9 cellular contexts compared by ENCODE assay signal in the genomic region with DNA sequence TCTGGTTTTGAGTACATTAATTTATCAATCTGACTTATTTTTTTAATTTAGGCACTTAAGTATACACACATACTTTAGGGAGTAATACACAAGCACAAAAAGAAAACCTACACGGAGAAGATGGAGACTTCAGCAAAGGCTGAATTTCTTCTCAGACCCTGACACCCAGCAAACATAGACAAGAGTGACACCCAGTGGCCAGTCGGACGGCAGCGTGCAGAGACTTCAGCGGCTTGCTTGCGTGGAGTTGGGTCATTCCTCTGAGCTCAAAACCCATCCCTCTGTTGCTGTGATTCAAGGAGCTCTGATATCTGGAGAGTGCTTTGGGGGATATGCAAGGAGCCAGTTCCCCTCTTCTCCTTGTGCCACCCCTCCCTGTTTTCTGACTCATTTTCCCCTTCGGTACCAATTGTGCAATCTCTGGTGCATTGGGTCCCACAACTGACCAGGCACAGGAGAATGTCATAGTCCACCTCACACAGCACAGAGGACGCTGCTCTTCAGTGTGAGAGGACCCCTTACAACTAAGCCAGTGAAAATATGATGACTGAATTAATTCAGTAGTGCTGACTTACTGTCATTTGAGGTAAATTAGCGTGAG. TPM values are rescaled to one million over a fixed set of nuclear protein-coding genes. Genes with fewer than 3 reads are reported as not detected.
A peak's percentile ranks its signal among the peaks of the same experiment; 100 is the strongest.
DNase-seq lines count a peak whose midpoint lies in the region; ATAC-seq, FAIRE-seq and TF ChIP-seq lines count a peak whose summit lies in the region.
"Had no signal": no experiment of that assay in that cellular context is flagged by ENCODE, and none has a peak within 500 bp of the region (broad histone marks: within the 10 kb centered on the region; RNA-seq: fewer than 3 reads in every experiment).

No MANE protein-coding gene starts in this region.

- CTCF ChIA-PET in CD8-positive, alpha-beta T cell (lab: Charles Lee), result interaction anchor here (0.6 to 7.0 kb wide), 30 partner anchors 9 to 881 kb away, joined by 3 to 264 read pairs (median 4); no protein-coding TSS in a partner anchor
- CTCF ChIA-PET in H1 (lab: Charles Lee; ENCODE audit: partially characterized antibody), result interaction anchor here (0.6 to 17.3 kb wide), 68 partner anchors 9 to 410 kb away, joined by 3 to 444 read pairs (median 5); a partner anchor contains a TSS

- no peak overlapping the region for H3K9ac ChIP-seq in H1 (replicated peaks in 1 of 4; ENCODE audit: extremely low read depth in 1 of 4, low read depth in 3 of 4, low read length in 3 of 4)

- no peaks in the 10 kb centered on the region for H3K9me3 ChIP-seq in CD8-positive, alpha-beta T cell (ENCODE audit: low read length)
- no peaks in the 10 kb centered on the region for H3K9me3 ChIP-seq in H1 (ENCODE audit: insufficient read depth in 2 of 2, low read depth in 1 of 2, low read length in 1 of 2)

- H3K79me1 ChIP-seq in H1 (ENCODE audit: low read depth, low read length), result 0 out of 2 replicates have a peak, but pooled peaks cover 2% of the 10 kb centered on the region

- peak; percentile 51 to 80 (median 60) for DNase-seq in CD8-positive, alpha-beta T cell
- DNase-seq in NOMO-1 treated with DMSO at 0.1 percent for 48 hours (lab: John Stamatoyannopoulos, UW; ENCODE audit: unreplicated experiment) (peak; percentile 76), H1 (ENCODE audit: low read depth in 1 of 2, low spot score in 2 of 2) (peak; percentile 41 to 80), middle frontal gyrus (ENCODE audit: extremely low spot score, low spot score) (peak; percentile 53)
- DNase-seq in activated CD8-positive, alpha-beta memory T cell treated with anti-CD3 and anti-CD28 coated beads for 4 hours (ENCODE audit: low read depth in 2 of 2), result peak; percentile 28 to 41
- DNase-seq in stimulated activated CD8-positive, alpha-beta memory T cell treated with anti-CD3 and anti-CD28 coated beads, Interleukin-7, amount 100 ng/mL, for 1 hour (ENCODE audit: low read depth in 2 of 2), result peak; percentile 25 to 38

- H2BK5ac ChIP-seq in H1 (ENCODE audit: low read depth, low read length), result no peak overlapping the region

- H3K27ac ChIP-seq in CD8-positive, alpha-beta T cell (ENCODE audit: low read depth, low read length), result no peak overlapping the region
- no peak overlapping the region for H3K27ac ChIP-seq in H1 (ENCODE audit: low read depth, low read length)

- no peak overlapping the region for H3K4ac ChIP-seq in H1 (replicated peaks; ENCODE audit: insufficient read length, low read depth, low read length)

- H4K8ac ChIP-seq in H1 (ENCODE audit: extremely low read depth, insufficient read depth, low read length), result no peak overlapping the region

- H3K36me3 Mint-ChIP-seq in CD8-positive, alpha-beta T cell, result no peaks in the 10 kb centered on the region
- H3K36me3 Mint-ChIP-seq: activated naive CD4-positive, alpha-beta T cell treated with anti-CD3 and anti-CD28 coated beads, Interleukin-2, amount 50 U/mL, for 24 hours had no signal

- 37% methylated on average over 9 of the region's 9 CpGs; no CpG with 5 or more reads in 1 of the 2 experiments for WGBS in H1 (ENCODE audit: extremely low coverage in 1 of 2, insufficient coverage in 1 of 2, insufficient read length in 1 of 2, insufficient replicate concordance in 2 of 2, low coverage in 1 of 2, low lambda C conversion rate in 2 of 2, missing lambda C conversion rate in 1 of 2), 2 experiments

- ATAC-seq in CD8-positive, alpha-beta T cell, result peak; percentile 52
- ATAC-seq in GM19452 (IDR thresholded peaks at IDR 0.05; ENCODE audit: unreplicated experiment) (peak; percentile 79), HG03565 (IDR thresholded peaks at IDR 0.05; ENCODE audit: unreplicated experiment) (peak; percentile 87)

- H3K36me3 ChIP-seq in CD8-positive, alpha-beta T cell (ENCODE audit: insufficient read depth, low read length), result no peaks in the 10 kb centered on the region
- no peaks in the 10 kb centered on the region for H3K36me3 ChIP-seq in H1 (ENCODE audit: control insufficient read depth in 2 of 4, insufficient read depth in 4 of 4, low read length in 3 of 4)

- H2BK20ac ChIP-seq in H1 (ENCODE audit: low read length), result no peak overlapping the region

- no peak overlapping the region for H3K4me3 Mint-ChIP-seq in CD8-positive, alpha-beta T cell
- H3K4me3 Mint-ChIP-seq: activated naive CD4-positive, alpha-beta T cell treated with anti-CD3 and anti-CD28 coated beads, Interleukin-2, amount 50 U/mL, for 24 hours had no signal

- H3K23ac ChIP-seq in H1 (ENCODE audit: insufficient read length), result no peak overlapping the region

- H4K20me1 ChIP-seq in H1 (replicated peaks in 1 of 2; ENCODE audit: control insufficient read depth in 1 of 2, insufficient read depth in 2 of 2, low read length in 2 of 2), result no peaks in the 10 kb centered on the region

- H3K56ac ChIP-seq in H1 (replicated peaks; ENCODE audit: insufficient read length, low read depth, low read length), result no peak overlapping the region

- H2BK15ac ChIP-seq in H1 (ENCODE audit: low read length), result no peak overlapping the region

- 0 out of 2 replicates have a peak overlapping the region, but pooled peaks have one; percentile 71 for H2AFZ ChIP-seq in H1 (ENCODE audit: low read length)

- no peaks in the 10 kb centered on the region for H3K79me2 ChIP-seq in H1 (ENCODE audit: control insufficient read depth in 1 of 2, insufficient read depth in 2 of 2, low read length in 2 of 2)

- no peak overlapping the region for H2BK120ac ChIP-seq in H1 (replicated peaks; ENCODE audit: low read depth, low read length)

- H4K5ac ChIP-seq in H1 (ENCODE audit: insufficient read length, low read depth, low read length), result no peak overlapping the region

- no peak overlapping the region for H3K4me2 ChIP-seq in H1 (ENCODE audit: insufficient read depth in 1 of 2, low read depth in 2 of 2, low read length in 2 of 2)

- H2AK5ac ChIP-seq in H1 (ENCODE audit: low read depth, low read length), result no peak overlapping the region

- H3K14ac ChIP-seq in H1 (ENCODE audit: insufficient read length), result no peak overlapping the region

- FAIRE-seq in H1 (lab: Jason Lieb, UNC), result peak; percentile 83

- peak; percentile 96 to 97 for TF ChIP-seq RAD21 in H1 (IDR thresholded peaks at IDR 0.05 in 1 of 2, conservative IDR thresholded peaks at IDR 0.05 in 1 of 2; ENCODE audit: low read depth in 2 of 2, low read length in 2 of 2)

- POLR2A ChIA-PET in CD8-positive, alpha-beta T cell (lab: Charles Lee), result interaction anchor here (0.6 to 1.4 kb wide), 2 partner anchors 234 to 294 kb away, joined by 3 read pairs; no protein-coding TSS in a partner anchor
- POLR2A ChIA-PET in H1 (lab: Charles Lee; ENCODE audit: partially characterized antibody), result no interaction called here

- no peak overlapping the region for H4K91ac ChIP-seq in H1 (replicated peaks; ENCODE audit: insufficient read length, low read length)

- H3K27ac Mint-ChIP-seq in CD8-positive, alpha-beta T cell, result no peak overlapping the region
- H3K27ac Mint-ChIP-seq: activated naive CD4-positive, alpha-beta T cell treated with anti-CD3 and anti-CD28 coated beads, Interleukin-2, amount 50 U/mL, for 24 hours had no signal

- H3K4me1 Mint-ChIP-seq in CD8-positive, alpha-beta T cell (ENCODE audit: low read depth), result peaks cover 15% of the 10 kb centered on the region

- no peak overlapping the region for H3K4me3 ChIP-seq in CD8-positive, alpha-beta T cell (ENCODE audit: low read depth, low read length)
- H3K4me3 ChIP-seq in H1 (ENCODE audit: extremely low read depth in 1 of 4, insufficient read depth in 2 of 4, low read depth in 3 of 4, low read length in 4 of 4), result no peak overlapping the region

- intact Hi-C loops in CD8-positive, alpha-beta T cell (cut with DNase I, micrococcal nuclease), result loop anchor here (1.0 to 5.0 kb wide), 5 partner anchors 215 to 858 kb away; no protein-coding TSS in a partner anchor

- no peaks in the 10 kb centered on the region for H3K27me3 ChIP-seq in CD8-positive, alpha-beta T cell (ENCODE audit: insufficient read depth, low read length)
- H3K27me3 ChIP-seq in H1 (replicated peaks in 1 of 4; ENCODE audit: control insufficient read depth in 3 of 4, extremely low read depth in 1 of 4, insufficient read depth in 3 of 4, low read length in 3 of 4), result no peaks in the 10 kb centered on the region

- no peak for TF ChIP-seq POLR2A in H1 (IDR thresholded peaks at IDR 0.05; ENCODE audit: control extremely low read depth in 1 of 2, low read depth in 2 of 2, low read length in 2 of 2)

- no peak for TF ChIP-seq EP300 in H1 (IDR thresholded peaks at IDR 0.05; ENCODE audit: borderline replicate concordance in 1 of 2, low read depth in 2 of 2, low read length in 2 of 2)

- no peak overlapping the region for H3K18ac ChIP-seq in H1 (ENCODE audit: extremely low read depth, low read length)

- peak; percentile 70 for TF ChIP-seq CTCF in CD8-positive, alpha-beta T cell (IDR thresholded peaks at IDR 0.05)
- peak; percentile 92 to 94 (median 94) for TF ChIP-seq CTCF in H1 (IDR thresholded peaks at IDR 0.05; ENCODE audit: control extremely low read depth in 1 of 3, insufficient read depth in 1 of 3, low read depth in 1 of 3, low read length in 3 of 3)

- H3K27me3 Mint-ChIP-seq in CD8-positive, alpha-beta T cell (ENCODE audit: low read depth), result peaks cover 6% of the 10 kb centered on the region
- H3K27me3 Mint-ChIP-seq: activated naive CD4-positive, alpha-beta T cell treated with anti-CD3 and anti-CD28 coated beads, Interleukin-2, amount 50 U/mL, for 24 hours had no signal

- no peaks in the 10 kb centered on the region for H3K4me1 ChIP-seq in CD8-positive, alpha-beta T cell (ENCODE audit: insufficient read depth, low read length)
- H3K4me1 ChIP-seq in H1 (replicated peaks in 1 of 4; ENCODE audit: control insufficient read depth in 3 of 4, insufficient read depth in 4 of 4, low read length in 3 of 4), result no peaks in the 10 kb centered on the region

- no peak overlapping the region for H2BK12ac ChIP-seq in H1 (ENCODE audit: low read depth, low read length)

- H3K23me2 ChIP-seq in H1 (ENCODE audit: low read depth, low read length), result no peaks in the 10 kb centered on the region; the same call in 1 of the 2 replicates

- H3K9me3 Mint-ChIP-seq in CD8-positive, alpha-beta T cell, result no peaks in the 10 kb centered on the region
- H3K9me3 Mint-ChIP-seq: activated naive CD4-positive, alpha-beta T cell treated with anti-CD3 and anti-CD28 coated beads, Interleukin-2, amount 50 U/mL, for 24 hours had no signal

TF ChIP-seq in H1, 55 proteins besides CTCF, POLR2A, EP300 and RAD21 (continues in another document):
- TF ChIP-seq RBBP5 (IDR thresholded peaks at IDR 0.05; ENCODE audit: borderline replicate concordance, low read depth, low read length), result no peak
- TF ChIP-seq EZH2 (IDR thresholded peaks at IDR 0.05; ENCODE audit: low read depth, low read length, severe bottlenecking), result no peak

RNA-seq across cellular contexts. Expression of a gene that starts 27.5 kb away (rescaled TPM):
- not detected for total RNA-seq in CD8-positive, alpha-beta T cell
- total RNA-seq in H1 (2021; fragmentation: NEBNext Ultra II Directional; extraction: Animal tissue kit (Norgen Biotek cat#: 25700)), result 0.77 and 0.80 TPM in 2 replicates
- 0.11 and 0.27 TPM in 2 replicates for polyA plus RNA-seq in H1 (2011; rRNA removed)
- 0.10 TPM for polyA plus RNA-seq in H1 (2011; cell fraction: cytosol; rRNA removed)
- polyA plus RNA-seq in H1 (2011; cell fraction: nucleus; rRNA removed), result 0.10 TPM
- 0.04 to 0.39 TPM (median 0.14 TPM) in 4 replicates for polyA plus RNA-seq in H1 (2012, experiment 1 of 2)
- 0.10 TPM for polyA plus RNA-seq in H1 (2012, experiment 2 of 2)
- polyA plus RNA-seq in H1 (2013, experiment 1 of 2), result 0.28 TPM
- polyA plus RNA-seq in H1 (2013, experiment 2 of 2), result 0.24 TPM
- 0.16 and 0.49 TPM in 2 replicates for polyA minus RNA-seq in H1 (2011; rRNA and poly(A)+ RNA removed)
- not detected for polyA minus RNA-seq in H1 (2011; cell fraction: cytosol; rRNA and poly(A)+ RNA removed)
- 0.40 TPM for polyA minus RNA-seq in H1 (2011; cell fraction: nucleus; rRNA and poly(A)+ RNA removed)
